Comparison of ENCODE assay signal across 8 cellular contexts in the genomic region with DNA sequence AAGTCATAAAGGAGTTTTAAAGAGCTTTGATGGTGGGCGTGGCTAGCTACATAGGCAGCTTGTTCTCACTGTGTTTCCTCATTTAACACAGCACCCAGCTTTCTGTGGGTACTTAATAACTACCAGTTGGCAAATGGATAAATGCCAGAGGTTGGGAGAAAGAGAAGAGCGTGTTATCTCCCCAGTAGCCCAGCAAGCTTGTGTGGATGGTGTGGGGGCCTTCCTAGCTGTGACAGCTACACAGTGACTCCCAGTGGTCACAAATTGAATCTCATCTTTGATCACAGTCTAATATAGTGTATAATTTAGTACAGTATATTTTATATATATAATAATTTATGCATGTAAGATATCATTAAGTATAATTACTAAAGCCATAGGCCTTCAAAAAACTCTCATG.
DNase-seq lines count a peak whose midpoint lies in the region; ATAC-seq and TF ChIP-seq lines count a peak whose summit lies in the region.

No MANE protein-coding gene starts in this region.

- intact Hi-C loops in adrenal gland (cut with DNase I) = no loop called here

- no peak overlapping the region for H3K9ac ChIP-seq in GM23248

- H3K9me2 ChIP-seq in GM23248 (ENCODE audit: insufficient read depth) = no peaks in the 10 kb centered on the region

- ATAC-seq in GM21381 (IDR thresholded peaks at IDR 0.05; ENCODE audit: unreplicated experiment) = no peak

- H3K27me3 ChIP-seq in GM23248 (replicated peaks; ENCODE audit: insufficient read depth) = 0 out of 2 replicates have a peak, but pooled peaks cover 3% of the 10 kb centered on the region
- no peaks in the 10 kb centered on the region for H3K27me3 ChIP-seq in adrenal gland

- H3K9me3 ChIP-seq in GM23248 (ENCODE audit: low read depth) (no peaks in the 10 kb centered on the region), adrenal gland (replicated peaks in 1 of 3) (no peaks in the 10 kb centered on the region)

- TF ChIP-seq CTCF in adrenal gland (IDR thresholded peaks at IDR 0.05) = peak in 4 of 6 experiments; percentile 22 to 46 (median 29)

- in situ Hi-C loops in GM23248 (cut with MboI) = loop anchor here (25.0 kb wide), 1 partner anchor 1879 kb away; no protein-coding TSS in a partner anchor

- WGBS in GM23248 (ENCODE audit: low coverage in 1 of 2, low lambda C conversion rate in 2 of 2, missing lambda C conversion rate in 2 of 2), 2 experiments = 0% methylated on average over 2 of the region's 2 CpGs
- 14 to 28% (median 15%) methylated on average over 2 of the region's 2 CpGs for WGBS in adrenal gland, 4 donors

- no peak overlapping the region for H2AFZ ChIP-seq in GM23248

- no peak overlapping the region for H3K4me2 ChIP-seq in GM23248 (ENCODE audit: unreplicated experiment)

- H3K4me3 ChIP-seq in GM23248 (no peak overlapping the region), adrenal gland (no peak overlapping the region)

- peak; percentile 30 to 49 for DNase-seq in AML-193 (lab: John Stamatoyannopoulos, UW)
- DNase-seq in GM23248 = peak; percentile 61
- peak; percentile 63 for DNase-seq in NCI-H1092 treated with DMSO at 0.1 percent for 48 hours (lab: John Stamatoyannopoulos, UW)
- DNase-seq in adrenal gland = peak in 2 of 7 donors; percentile 1 to 12
- DNase-seq in kidney tubule cell (ENCODE audit: low spot score) = peak; percentile 45
- no peak for DNase-seq in NK-92 (lab: John Stamatoyannopoulos, UW; ENCODE audit: unreplicated experiment)
- DNase-seq in epidermal melanocyte (ENCODE audit: insufficient read length, low spot score) = no peak

- H3K79me2 ChIP-seq in GM23248 (ENCODE audit: insufficient read depth) = no peaks in the 10 kb centered on the region

- no peak for TF ChIP-seq POLR2A in adrenal gland (IDR thresholded peaks at IDR 0.05)

- H3K27ac ChIP-seq in GM23248 = no peak overlapping the region
- no peak overlapping the region for H3K27ac ChIP-seq in adrenal gland

- H3F3A ChIP-seq in GM23248 (ENCODE audit: insufficient read depth) = no peaks in the 10 kb centered on the region

- no peaks in the 10 kb centered on the region for H3K36me3 ChIP-seq in GM23248 (ENCODE audit: low read depth)
- no peaks in the 10 kb centered on the region for H3K36me3 ChIP-seq in adrenal gland (replicated peaks in 1 of 2)

- H3K4me1 ChIP-seq in GM23248 (ENCODE audit: insufficient read depth) (no peaks in the 10 kb centered on the region), adrenal gland (replicated peaks in 1 of 2) (no peaks in the 10 kb centered on the region)

- H4K20me1 ChIP-seq in GM23248 (ENCODE audit: insufficient read depth) = no peaks in the 10 kb centered on the region

Comparison
In these comparisons a context has a peak if more than half of its experiments do, and no peak if none do; other contexts are left out.
1. DNase-seq: peak in AML-193 (2 of 2), GM23248 (single experiment), NCI-H1092 treated with DMSO at 0.1 percent for 48 hours (single experiment) and kidney tubule cell (single experiment); none in NK-92 (single experiment) and epidermal melanocyte (single experiment).